In genomic region chr12:125657681-125658080, GRCh38 we compare ENCODE assay signal across 3 cellular contexts.
"Had no signal": no experiment of that assay in that cellular context is flagged by ENCODE, and none has a peak within 500 bp of the region (broad histone marks: within the 10 kb centered on the region; RNA-seq: fewer than 3 reads in every experiment).

No MANE protein-coding gene starts in this region.

- ATAC-seq: GM12878 had no signal

- H3K4me3 ChIP-seq: GM12878 had no signal

- DNase-seq: GDM1, GF-D8 had no signal
